In the genomic region with DNA sequence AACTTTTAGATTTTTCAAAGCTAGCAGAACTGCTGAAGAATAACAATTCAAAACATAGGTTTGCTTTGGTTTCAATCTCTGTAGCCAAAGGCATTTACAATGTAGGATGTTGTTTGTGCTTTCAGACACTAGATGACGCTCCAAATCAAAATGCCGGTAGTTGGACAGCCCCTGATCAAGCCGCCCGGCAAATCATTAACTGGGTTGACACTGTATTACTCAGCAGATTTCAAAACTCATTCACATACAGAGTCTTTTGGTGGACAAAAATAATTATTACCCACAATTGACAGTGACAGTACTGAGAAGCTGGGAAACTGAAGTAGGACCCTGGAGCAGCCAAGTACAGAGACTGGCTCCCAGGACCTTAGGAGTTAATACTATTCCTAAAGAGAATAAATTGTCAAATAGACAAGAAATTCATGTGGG, we compare ENCODE assay signal across 9 cellular contexts. TPM values are rescaled to one million over a fixed set of nuclear protein-coding genes. Genes with fewer than 3 reads are reported as not detected.
DNase-seq lines count a peak whose midpoint lies in the region; ATAC-seq, FAIRE-seq and TF ChIP-seq lines count a peak whose summit lies in the region.
"Had no signal": no experiment of that assay in that cellular context is flagged by ENCODE, and none has a peak within 500 bp of the region (broad histone marks: within the 10 kb centered on the region; RNA-seq: fewer than 3 reads in every experiment).

No MANE protein-coding gene starts in this region.

- H3K4me3 Mint-ChIP-seq in CD8-positive, alpha-beta T cell, result no peak overlapping the region
- no peak overlapping the region for H3K4me3 Mint-ChIP-seq in activated B cell treated with CpG ODN at 0.5 μM for 24 hours
- H3K4me3 Mint-ChIP-seq: stimulated activated naive CD8-positive, alpha-beta T cell treated with anti-CD3 and anti-CD28 coated beads, Interleukin-15, Interleukin-2, amounts not matched to agents 100 ng/mL and 50 ng/mL, for 24 hours had no signal

- H3K27ac ChIP-seq in CD8-positive, alpha-beta T cell (ENCODE audit: low read depth, low read length), result no peak overlapping the region
- no peak overlapping the region for H3K27ac ChIP-seq in endothelial cell of umbilical vein (ENCODE audit: insufficient read depth, low read depth, low read length)

- no peak overlapping the region for H3K4me2 ChIP-seq in endothelial cell of umbilical vein (ENCODE audit: insufficient read depth, low read length)

- FAIRE-seq in endothelial cell of umbilical vein (lab: Jason Lieb, UNC) (peak; percentile 88), urothelium cell line (lab: Jason Lieb, UNC) (no peak)

- H3K9me3 ChIP-seq in CD8-positive, alpha-beta T cell (ENCODE audit: low read length), result no peaks in the 10 kb centered on the region
- H3K9me3 ChIP-seq in endothelial cell of umbilical vein (replicated peaks; ENCODE audit: control insufficient read depth, insufficient read depth, low read length) (no peaks in the 10 kb centered on the region), mucosa of stomach (ENCODE audit: control insufficient read depth, low read length) (no peaks in the 10 kb centered on the region)

- no peak for TF ChIP-seq POLR2A in endothelial cell of umbilical vein (IDR thresholded peaks at IDR 0.05; ENCODE audit: low read depth, low read length)

- peak; percentile 95 for ATAC-seq in CD8-positive, alpha-beta T cell
- ATAC-seq in GM19025 (IDR thresholded peaks at IDR 0.05; ENCODE audit: low read depth, unreplicated experiment) (peak; percentile 90), HG03108 (IDR thresholded peaks at IDR 0.05; ENCODE audit: unreplicated experiment) (peak; percentile 85), activated B cell treated with CpG ODN at 0.5 μM for 24 hours (ENCODE audit: low read depth) (peak; percentile 97)

- H3K4me1 Mint-ChIP-seq in CD8-positive, alpha-beta T cell (ENCODE audit: low read depth), result peaks cover 5% of the 10 kb centered on the region
- H3K4me1 Mint-ChIP-seq in activated B cell treated with CpG ODN at 0.5 μM for 24 hours, result peaks cover 8% of the 10 kb centered on the region

- no peaks in the 10 kb centered on the region for H3K79me2 ChIP-seq in endothelial cell of umbilical vein (ENCODE audit: control insufficient read depth, insufficient read depth, low read length)

- peaks cover 6% of the 10 kb centered on the region for H3K4me1 ChIP-seq in CD8-positive, alpha-beta T cell (ENCODE audit: insufficient read depth, low read length)
- no peaks in the 10 kb centered on the region for H3K4me1 ChIP-seq in endothelial cell of umbilical vein (ENCODE audit: control insufficient read depth, extremely low read depth, insufficient read depth, low read length)
- peaks cover 11% of the 10 kb centered on the region for H3K4me1 ChIP-seq in mucosa of stomach (ENCODE audit: control insufficient read depth, insufficient read depth, low read length)

- no peak overlapping the region for H3K27ac Mint-ChIP-seq in CD8-positive, alpha-beta T cell
- peak overlapping the region; percentile 35 for H3K27ac Mint-ChIP-seq in activated B cell treated with CpG ODN at 0.5 μM for 24 hours

- POLR2A ChIA-PET in CD8-positive, alpha-beta T cell (lab: Charles Lee), result interaction anchor here (0.7 to 2.2 kb wide), 7 partner anchors 10 to 93 kb away, joined by 3 to 6 read pairs (median 4); a partner anchor contains a TSS
- POLR2A ChIA-PET in activated B cell treated with CpG ODN at 0.5 μM for 24 hours (lab: Charles Lee) (interaction anchor here (0.5 to 4.3 kb wide), 9 partner anchors 10 to 168 kb away, joined by 3 to 34 read pairs (median 4); a partner anchor contains a TSS), endothelial cell of umbilical vein (lab: Charles Lee) (no interaction called here)

- TF ChIP-seq CTCF in CD8-positive, alpha-beta T cell (IDR thresholded peaks at IDR 0.05), result peak; percentile 95
- peak; percentile 39 for TF ChIP-seq CTCF in activated B cell treated with CpG ODN at 0.5 μM for 24 hours (IDR thresholded peaks at IDR 0.05)
- TF ChIP-seq CTCF in endothelial cell of umbilical vein (IDR thresholded peaks at IDR 0.05; ENCODE audit: extremely low read depth in 1 of 2, insufficient read depth in 1 of 2, low read depth in 1 of 2, low read length in 2 of 2), result peak; percentile 74 to 79

- DNase-seq in CD8-positive, alpha-beta T cell, result peak in 5 of 7 experiments; percentile 32 to 62 (median 51)
- DNase-seq in NCI-H345 (lab: John Stamatoyannopoulos, UW) (peak; percentile 59), activated B cell treated with CpG ODN at 0.5 μM for 24 hours (no peak), endothelial cell of umbilical vein (ENCODE audit: low read depth, low spot score) (peak; percentile 79), urothelium cell line (ENCODE audit: low spot score) (peak; percentile 68)

- H3K9ac ChIP-seq in endothelial cell of umbilical vein (replicated peaks; ENCODE audit: extremely low read depth, insufficient read depth, low read length) (no peak overlapping the region), mucosa of stomach (ENCODE audit: low read length) (peak overlapping the region; percentile 48)

- no peak overlapping the region for H3K4me3 ChIP-seq in CD8-positive, alpha-beta T cell (ENCODE audit: low read depth, low read length)
- no peak overlapping the region for H3K4me3 ChIP-seq in endothelial cell of umbilical vein (replicated peaks in 1 of 3; ENCODE audit: insufficient read depth in 1 of 3, low read depth in 1 of 3, low read length in 3 of 3)
- H3K4me3 ChIP-seq in mucosa of stomach (ENCODE audit: low read length), result no peak overlapping the region

- no peaks in the 10 kb centered on the region for H4K20me1 ChIP-seq in endothelial cell of umbilical vein (replicated peaks; ENCODE audit: control insufficient read depth, extremely low read depth, insufficient read depth, low read length)

- intact Hi-C loops in CD8-positive, alpha-beta T cell (cut with DNase I, micrococcal nuclease), result no loop called here
- intact Hi-C loops in activated B cell treated with CpG ODN at 0.5 μM for 24 hours (cut with micrococcal nuclease) (loop anchor here (1.0 to 5.0 kb wide), 5 partner anchors 26 to 531 kb away; a partner anchor contains a TSS), endothelial cell of umbilical vein (cut with micrococcal nuclease) (loop anchor here (1.0 to 2.0 kb wide), 4 partner anchors 31 to 133 kb away; a partner anchor contains a TSS)

- dilution Hi-C loops in endothelial cell of umbilical vein (cut with MboI; ENCODE audit: extremely low pct_ligation_motif_present, low sequenced_read_pairs), result no loop called here

- no peaks in the 10 kb centered on the region for H3K9me1 ChIP-seq in endothelial cell of umbilical vein (replicated peaks; ENCODE audit: control insufficient read depth, extremely low read depth, insufficient read depth, low read length)

- CTCF ChIA-PET in CD8-positive, alpha-beta T cell (lab: Charles Lee), result interaction anchor here (0.6 to 21.2 kb wide), 17 partner anchors 8 to 89 kb away, joined by 3 to 666 read pairs (median 7); a partner anchor contains a TSS
- CTCF ChIA-PET in activated B cell treated with CpG ODN at 0.5 μM for 24 hours (lab: Charles Lee), result interaction anchor here (0.8 to 16.7 kb wide), 3 partner anchors 27 to 139 kb away, joined by 7 to 349 read pairs (median 9); a partner anchor contains a TSS
- CTCF ChIA-PET in endothelial cell of umbilical vein (lab: Charles Lee), result interaction anchor here (0.9 to 11.8 kb wide), 6 partner anchors 21 to 40 kb away, joined by 3 to 202 read pairs (median 6); a partner anchor contains a TSS

- H3K9me3 Mint-ChIP-seq in CD8-positive, alpha-beta T cell, result no peaks in the 10 kb centered on the region
- no peaks in the 10 kb centered on the region for H3K9me3 Mint-ChIP-seq in activated B cell treated with CpG ODN at 0.5 μM for 24 hours
- H3K9me3 Mint-ChIP-seq: stimulated activated naive CD8-positive, alpha-beta T cell treated with anti-CD3 and anti-CD28 coated beads, Interleukin-15, Interleukin-2, amounts not matched to agents 100 ng/mL and 50 ng/mL, for 24 hours had no signal

- H3K27me3 ChIP-seq in CD8-positive, alpha-beta T cell (ENCODE audit: insufficient read depth, low read length), result no peaks in the 10 kb centered on the region
- H3K27me3 ChIP-seq in endothelial cell of umbilical vein (ENCODE audit: control insufficient read depth in 2 of 2, insufficient read depth in 2 of 2, low read length in 2 of 2) (peaks cover 14 to 29% of the 10 kb centered on the region in 2 experiments), mucosa of stomach (ENCODE audit: control insufficient read depth, insufficient read depth, low read length) (no peaks in the 10 kb centered on the region)

- no peaks in the 10 kb centered on the region for H3K36me3 ChIP-seq in CD8-positive, alpha-beta T cell (ENCODE audit: insufficient read depth, low read length)
- H3K36me3 ChIP-seq in endothelial cell of umbilical vein (ENCODE audit: control insufficient read depth in 2 of 2, extremely low read depth in 1 of 2, insufficient read depth in 2 of 2, low read length in 2 of 2) (no peaks in the 10 kb centered on the region), mucosa of stomach (ENCODE audit: control insufficient read depth, insufficient read depth, low read length) (no peaks in the 10 kb centered on the region)

- peaks cover 1% of the 10 kb centered on the region for H3K27me3 Mint-ChIP-seq in CD8-positive, alpha-beta T cell (ENCODE audit: low read depth)
- peaks cover 3% of the 10 kb centered on the region for H3K27me3 Mint-ChIP-seq in activated B cell treated with CpG ODN at 0.5 μM for 24 hours

- no peaks in the 10 kb centered on the region for H3K36me3 Mint-ChIP-seq in CD8-positive, alpha-beta T cell
- no peaks in the 10 kb centered on the region for H3K36me3 Mint-ChIP-seq in activated B cell treated with CpG ODN at 0.5 μM for 24 hours (ENCODE audit: low read depth)

- peak overlapping the region; percentile 6 for H2AFZ ChIP-seq in endothelial cell of umbilical vein (ENCODE audit: low read depth, low read length)

- BruUV-seq in endothelial cell of umbilical vein (replicated peaks; lab: Mats Ljungman, UMichigan), result no TSS peak

TF ChIP-seq in endothelial cell of umbilical vein, 7 proteins besides CTCF, POLR2A, EP300 and RAD21 (continues in another document):
- TF ChIP-seq, protein P1, sequence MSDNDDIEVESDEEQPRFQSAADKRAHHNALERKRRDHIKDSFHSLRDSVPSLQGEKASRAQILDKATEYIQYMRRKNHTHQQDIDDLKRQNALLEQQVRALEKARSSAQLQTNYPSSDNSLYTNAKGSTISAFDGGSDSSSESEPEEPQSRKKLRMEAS (IDR thresholded peaks at IDR 0.05; ENCODE audit: insufficient read depth, insufficient read length), result no peak
- TF ChIP-seq MYC (IDR thresholded peaks at IDR 0.05; ENCODE audit: low read depth, low read length), result no peak

RNA-seq across cellular contexts. Expression of a gene that starts 21.3 kb away (rescaled TPM):
- under 1 TPM; 0.30 to 0.44 TPM for total RNA-seq in CD8-positive, alpha-beta T cell
- total RNA-seq in activated B cell treated with CpG ODN at 0.5 μM for 24 hours (0.98 and 1.1 TPM in 2 replicates), endothelial cell of umbilical vein (5.6 and 6.3 TPM in 2 replicates)
- polyA plus RNA-seq in endothelial cell of umbilical vein, result 5.4 and 8.1 TPM in 2 replicates
- 5.6 and 6.1 TPM in 2 replicates for polyA plus RNA-seq in endothelial cell of umbilical vein (2011; cell fraction: cytosol; rRNA removed)
- polyA plus RNA-seq in endothelial cell of umbilical vein (2011; cell fraction: nucleus; rRNA removed), result 8.0 and 9.1 TPM in 2 replicates
- polyA plus RNA-seq in endothelial cell of umbilical vein (2012), result 5.1 and 5.8 TPM in 2 replicates
- polyA minus RNA-seq in endothelial cell of umbilical vein, result 8.0 and 18.5 TPM in 2 replicates
- polyA minus RNA-seq in endothelial cell of umbilical vein (2011; cell fraction: cytosol; rRNA and poly(A)+ RNA removed), result 9.4 TPM
- 3.7 and 3.9 TPM in 2 replicates for polyA minus RNA-seq in endothelial cell of umbilical vein (2011; cell fraction: nucleus; rRNA and poly(A)+ RNA removed)

Comparison
In these comparisons a context has a peak if more than half of its experiments do, and no peak if none do; other contexts are left out.
1. CTCF ChIP-seq: peak in every context shown above with its lines; median percentile 95 in CD8-positive, alpha-beta T cell; 76 in endothelial cell of umbilical vein; 39 in activated B cell treated with CpG ODN at 0.5 μM for 24 hours.
2. intact Hi-C loops: an anchor here in activated B cell treated with CpG ODN at 0.5 μM for 24 hours (1.0 to 5.0 kb wide) and endothelial cell of umbilical vein (1.0 to 2.0 kb wide); none called in CD8-positive, alpha-beta T cell.